23 cellular contexts compared by ENCODE assay signal in genomic region chr7:12436126-12436525, GRCh38. TPM values are rescaled to one million over a fixed set of nuclear protein-coding genes. Genes with fewer than 3 reads are reported as not detected.
DNase-seq lines count a peak whose midpoint lies in the region; ATAC-seq and TF ChIP-seq lines count a peak whose summit lies in the region.
"Had no signal": no experiment of that assay in that cellular context is flagged by ENCODE, and none has a peak within 500 bp of the region (broad histone marks: within the 10 kb centered on the region; RNA-seq: fewer than 3 reads in every experiment).

No MANE protein-coding gene starts in this region.

- H3K9me2 ChIP-seq in GM23338 (ENCODE audit: insufficient read depth) (peaks cover 4% of the 10 kb centered on the region), PC-3 (replicated peaks; ENCODE audit: low read length) (no peaks in the 10 kb centered on the region)

- H2AFZ ChIP-seq in GM23338 (peak overlapping the region; percentile 69; the same call in 1 of the 2 replicates), PC-3 (ENCODE audit: low read length) (no peak overlapping the region)

- H3K4me1 Mint-ChIP-seq in GM23338 = peaks cover 18% of the 10 kb centered on the region
- H3K4me1 Mint-ChIP-seq: IgD-negative memory B cell had no signal

- POLR2A ChIA-PET in PC-3 (lab: Charles Lee; ENCODE audit: unreplicated experiment) = interaction anchor here (0.6 kb wide), 1 partner anchor 36 kb away, joined by 5 read pairs; no protein-coding TSS in a partner anchor

- H3K27me3 Mint-ChIP-seq in GM23338 (ENCODE audit: insufficient read depth, low read depth, poor library complexity) = peaks cover 2% of the 10 kb centered on the region
- H3K27me3 Mint-ChIP-seq: IgD-negative memory B cell had no signal

- TF ChIP-seq CTCF in GM23338 (conservative IDR thresholded peaks at IDR 0.05; ENCODE audit: low read depth in 2 of 2) (no peak), PC-3 (conservative IDR thresholded peaks at IDR 0.05; ENCODE audit: low read depth, low read length) (no peak), fibroblast of mammary gland (conservative IDR thresholded peaks at IDR 0.05; ENCODE audit: control insufficient read depth, insufficient read depth, low read depth, low read length) (no peak), tibial artery (IDR thresholded peaks at IDR 0.05) (no peak)

- H3K27me3 ChIP-seq in GM23338 (ENCODE audit: insufficient read depth) (no peaks in the 10 kb centered on the region), PC-3 (ENCODE audit: low read length) (no peaks in the 10 kb centered on the region), tibial artery (no peaks in the 10 kb centered on the region)

- ATAC-seq in GM23338 (no peak), PC-3 (peak; percentile 12; the same call in 1 of the 2 replicates), GM21360 (IDR thresholded peaks at IDR 0.05; ENCODE audit: unreplicated experiment) (no peak)

- no peak overlapping the region for H3K4me3 Mint-ChIP-seq in GM23338
- H3K4me3 Mint-ChIP-seq: IgD-negative memory B cell; T-helper 1 cell treated with Interleukin-12 subunit alpha and Interleukin-12 subunit beta and Interleukin-4 antibody, amounts not matched to agents 30 μg/mL and 1 μg/mL, for 36 hours had no signal

- CTCF ChIA-PET in PC-3 (lab: Charles Lee) = interaction anchor here (0.6 to 1.9 kb wide), 2 partner anchors 23 to 89 kb away, joined by 3 to 11 read pairs; no protein-coding TSS in a partner anchor

- H3K4me3 ChIP-seq in GM23338 (no peak overlapping the region), PC-3 (ENCODE audit: low read length) (0 out of 2 replicates have a peak overlapping the region, but pooled peaks have one; percentile 10), fibroblast of mammary gland (ENCODE audit: control insufficient read depth, low read depth, low read length) (no peak overlapping the region), tibial artery (no peak overlapping the region)
- H3K4me3 ChIP-seq: GM23248, HAP-1, SK-N-MC had no signal

- H3F3A ChIP-seq in GM23338 (replicated peaks; ENCODE audit: low read depth) (no peaks in the 10 kb centered on the region), PC-3 (ENCODE audit: low read length, unreplicated experiment) (no peaks in the 10 kb centered on the region)

- H3K4me2 ChIP-seq in GM23338 (no peak overlapping the region), PC-3 (ENCODE audit: low read length) (peak overlapping the region; percentile 60)

- no peaks in the 10 kb centered on the region; the same call in 2 of the 3 replicates for H3K36me3 Mint-ChIP-seq in GM23338 (ENCODE audit: low read depth)
- H3K36me3 Mint-ChIP-seq: IgD-negative memory B cell had no signal

- no peaks in the 10 kb centered on the region for H4K20me1 ChIP-seq in GM23338 (replicated peaks; ENCODE audit: insufficient read depth)
- no peaks in the 10 kb centered on the region for H4K20me1 ChIP-seq in PC-3 (ENCODE audit: low read length)

- H3K27ac Mint-ChIP-seq in GM23338 = no peak overlapping the region
- H3K27ac Mint-ChIP-seq: IgD-negative memory B cell; T-helper 1 cell treated with Interleukin-12 subunit alpha and Interleukin-12 subunit beta and Interleukin-4 antibody, amounts not matched to agents 30 μg/mL and 1 μg/mL, for 36 hours had no signal

- H3K27ac ChIP-seq in GM23338 (ENCODE audit: low read depth) (no peak overlapping the region), PC-3 (ENCODE audit: low read length) (peak overlapping the region; percentile 78), tibial artery (no peak overlapping the region)
- H3K27ac ChIP-seq: C4-2B, GM23248, SK-N-MC had no signal

- H3K4me1 ChIP-seq in GM23338 (ENCODE audit: insufficient read depth) (peaks cover 19% of the 10 kb centered on the region), PC-3 (ENCODE audit: insufficient read depth, low read length) (peaks cover 14% of the 10 kb centered on the region), tibial artery (no peaks in the 10 kb centered on the region)

- DNase-seq in GM23338 (ENCODE audit: low spot score) = no peak
- DNase-seq in HS-5 (ENCODE audit: low read depth) = peak; percentile 63
- peak; percentile 63 for DNase-seq in PC-3
- DNase-seq in fibroblast of mammary gland (ENCODE audit: low read depth) = peak; percentile 70
- no peak for DNase-seq in stimulated activated CD4-positive, alpha-beta T cell treated with anti-CD3 and anti-CD28 coated beads, Interleukin-4, amount 100 ng/mL, for 1 hour
- no peak for DNase-seq in activated T-cell treated with anti-CD3 and anti-CD28 coated beads for 4 hours
- DNase-seq in tibial artery = no peak
- DNase-seq: Calu3, DMS79 treated with DMSO at 0.1 percent for 48 hours, GM23248, NCI-H187, NCI-H2081 treated with DMSO at 0.1 percent for 48 hours, NCI-H446, NCI-H524 treated with DMSO at 0.1 percent for 48 hours, NCI-H82, SHP77 treated with DMSO at 0.1 percent for 48 hours, SW 1271 had no signal

- H3K9me3 ChIP-seq in PC-3 (ENCODE audit: low read length) = no peaks in the 10 kb centered on the region
- H3K9me3 ChIP-seq in tibial artery = no peaks in the 10 kb centered on the region
- H3K9me3 ChIP-seq: HAP-1 had no signal

- no peaks in the 10 kb centered on the region for H3K36me3 ChIP-seq in GM23338 (ENCODE audit: insufficient read depth)
- H3K36me3 ChIP-seq in PC-3 (ENCODE audit: low read depth, low read length) = no peaks in the 10 kb centered on the region
- H3K36me3 ChIP-seq in tibial artery = no peaks in the 10 kb centered on the region
- H3K36me3 ChIP-seq: HAP-1 had no signal

- no TSS peak for BruUV-seq in PC-3 (replicated peaks; lab: Mats Ljungman, UMichigan)

- H3K9ac ChIP-seq in PC-3 (ENCODE audit: low read length) = peak overlapping the region; percentile 26; the same call in 1 of the 2 replicates
- H3K9ac ChIP-seq: GM23248 had no signal

- intact Hi-C loops in PC-3 (cut with micrococcal nuclease) (no loop called here), tibial artery (cut with DNase I; ENCODE audit: low total_unique reads) (no loop called here)

- no peaks in the 10 kb centered on the region for H3K79me2 ChIP-seq in GM23338 (replicated peaks; ENCODE audit: insufficient read depth)
- H3K79me2 ChIP-seq in PC-3 (ENCODE audit: low read length) = no peaks in the 10 kb centered on the region

- H3K9me3 Mint-ChIP-seq in GM23338 = no peaks in the 10 kb centered on the region; the same call in 2 of the 3 replicates
- H3K9me3 Mint-ChIP-seq: IgD-negative memory B cell; T-helper 1 cell treated with Interleukin-12 subunit alpha and Interleukin-12 subunit beta and Interleukin-4 antibody, amounts not matched to agents 30 μg/mL and 1 μg/mL, for 36 hours had no signal

TF ChIP-seq in GM23338, 12 proteins besides CTCF, POLR2A, EP300 and RAD21 (continues in another document):
- no peak for TF ChIP-seq EZH2phosphoT487 (IDR thresholded peaks at IDR 0.05; ENCODE audit: unreplicated experiment)
- TF ChIP-seq STAT1 (IDR thresholded peaks at IDR 0.05; ENCODE audit: unreplicated experiment) = no peak

RNA-seq across cellular contexts. Expression of gene VWDE, which starts 32.5 kb away (rescaled TPM):
- 35.3 and 45.5 TPM in 2 replicates for total RNA-seq in GM23338 (2014; rRNA removed; shearing (Covaris generic))
- 17.4 and 24.6 TPM in 2 replicates for polyA plus RNA-seq in GM23338 (2016; fragmentation: Nextera tagmentation; extraction: Ambion mirVana)
- 5.5 and 7.7 TPM in 2 replicates for total RNA-seq in PC-3 (2014; rRNA removed)
- total RNA-seq: GM23248 had no signal
- polyA plus RNA-seq: GM23248, IgD-negative memory B cell had no signal

Comparison
In these comparisons a context has a peak if more than half of its experiments do, and no peak if none do; other contexts are left out.
1. DNase-seq: peak in HS-5 (single experiment), PC-3 (single experiment) and fibroblast of mammary gland (single experiment); none in GM23338 (single experiment), stimulated activated CD4-positive, alpha-beta T cell treated with anti-CD3 and anti-CD28 coated beads, Interleukin-4, amount 100 ng/mL, for 1 hour (single experiment), activated T-cell treated with anti-CD3 and anti-CD28 coated beads for 4 hours (single experiment) and tibial artery (0 of 2).